In genomic region chr15:92277776-92278175, GRCh38 we compare ENCODE assay signal across 9 cellular contexts.
DNase-seq lines count a peak whose midpoint lies in the region; ATAC-seq and TF ChIP-seq lines count a peak whose summit lies in the region.
"Had no signal": no experiment of that assay in that cellular context is flagged by ENCODE, and none has a peak within 500 bp of the region (broad histone marks: within the 10 kb centered on the region; RNA-seq: fewer than 3 reads in every experiment).

No MANE protein-coding gene starts in this region.

- no peaks in the 10 kb centered on the region for H3K9me3 Mint-ChIP-seq in CD8-positive, alpha-beta T cell
- H3K9me3 Mint-ChIP-seq: central memory CD8-positive, alpha-beta T cell had no signal

- no peaks in the 10 kb centered on the region for H3K79me1 ChIP-seq in mesenchymal stem cell (replicated peaks; ENCODE audit: low read length, poor library complexity, severe bottlenecking)

- no peaks in the 10 kb centered on the region for H3K9me3 ChIP-seq in mesenchymal stem cell (ENCODE audit: control insufficient read depth, low read length)
- H3K9me3 ChIP-seq in CD8-positive, alpha-beta T cell (ENCODE audit: low read length): no peaks in the 10 kb centered on the region

- no peaks in the 10 kb centered on the region for H3K4me1 Mint-ChIP-seq in CD8-positive, alpha-beta T cell (ENCODE audit: low read depth)
- H3K4me1 Mint-ChIP-seq: central memory CD8-positive, alpha-beta T cell had no signal

- CTCF ChIA-PET in CD8-positive, alpha-beta T cell (lab: Charles Lee): no interaction called here

- peaks cover 12% of the 10 kb centered on the region for H3K27me3 Mint-ChIP-seq in CD8-positive, alpha-beta T cell (ENCODE audit: low read depth)

- no peak for ATAC-seq in CD8-positive, alpha-beta T cell

- H2AK5ac ChIP-seq in mesenchymal stem cell (ENCODE audit: low read length, severe bottlenecking): no peak overlapping the region

- H2BK120ac ChIP-seq in mesenchymal stem cell (ENCODE audit: low read depth, low read length): no peak overlapping the region

- peaks cover 0 to 13% of the 10 kb centered on the region in 2 experiments for H3K27me3 ChIP-seq in mesenchymal stem cell (ENCODE audit: control insufficient read depth in 1 of 2, insufficient read depth in 1 of 2, low read length in 2 of 2)
- no peaks in the 10 kb centered on the region for H3K27me3 ChIP-seq in CD8-positive, alpha-beta T cell (ENCODE audit: insufficient read depth, low read length)

- H3K27ac Mint-ChIP-seq in CD8-positive, alpha-beta T cell: no peak overlapping the region

- H2BK12ac ChIP-seq in mesenchymal stem cell (ENCODE audit: low read length in 2 of 2): no peak overlapping the region

- no peak overlapping the region for H3K14ac ChIP-seq in mesenchymal stem cell (ENCODE audit: low read length in 2 of 2)

- 81% methylated on average over 1 of the region's 1 CpG for WGBS in mesenchymal stem cell

- H3K4ac ChIP-seq in mesenchymal stem cell (ENCODE audit: low read depth in 1 of 2, low read length in 2 of 2): no peak overlapping the region

- no peak overlapping the region for H2BK5ac ChIP-seq in mesenchymal stem cell (ENCODE audit: low read depth, low read length, poor library complexity, severe bottlenecking)

- TF ChIP-seq CTCF in LNCAP (IDR thresholded peaks at IDR 0.05): peak; percentile 39; the same call in 1 of the 2 replicates
- peak; percentile 3 for TF ChIP-seq CTCF in choroid plexus epithelial cell (conservative IDR thresholded peaks at IDR 0.05; ENCODE audit: low read depth, low read length)
- TF ChIP-seq CTCF in retinal pigment epithelial cell (conservative IDR thresholded peaks at IDR 0.05; ENCODE audit: low read depth, low read length): peak; percentile 47
- no peak for TF ChIP-seq CTCF in CD8-positive, alpha-beta T cell (IDR thresholded peaks at IDR 0.05)

- POLR2A ChIA-PET in CD8-positive, alpha-beta T cell (lab: Charles Lee): no interaction called here

- intact Hi-C loops in CD8-positive, alpha-beta T cell (cut with DNase I, micrococcal nuclease): loop anchor here in 1 of 2 experiments (2.0 kb wide), 1 partner anchor 437 kb away; no protein-coding TSS in a partner anchor

- H2BK15ac ChIP-seq in mesenchymal stem cell (ENCODE audit: low read depth, poor library complexity, severe bottlenecking): no peak overlapping the region

- H3K27ac ChIP-seq in mesenchymal stem cell (ENCODE audit: low read length, poor library complexity, severe bottlenecking): no peak overlapping the region
- H3K27ac ChIP-seq in CD8-positive, alpha-beta T cell (ENCODE audit: low read depth, low read length): no peak overlapping the region

- no peaks in the 10 kb centered on the region for H3K4me1 ChIP-seq in mesenchymal stem cell (ENCODE audit: control insufficient read depth, insufficient read depth, low read depth, low read length)
- H3K4me1 ChIP-seq in CD8-positive, alpha-beta T cell (ENCODE audit: insufficient read depth, low read length): no peaks in the 10 kb centered on the region

- H3K4me2 ChIP-seq in mesenchymal stem cell (ENCODE audit: low read length, poor library complexity, severe bottlenecking): no peak overlapping the region

- H3K4me3 ChIP-seq in choroid plexus epithelial cell (ENCODE audit: low read depth, low read length) (no peak overlapping the region), retinal pigment epithelial cell (ENCODE audit: low read length) (no peak overlapping the region), mesenchymal stem cell (ENCODE audit: insufficient read depth in 1 of 2, low read depth in 1 of 2, low read length in 2 of 2) (no peak overlapping the region)
- no peak overlapping the region for H3K4me3 ChIP-seq in CD8-positive, alpha-beta T cell (ENCODE audit: low read depth, low read length)

- H3K4me3 Mint-ChIP-seq in CD8-positive, alpha-beta T cell: no peak overlapping the region
- H3K4me3 Mint-ChIP-seq: central memory CD8-positive, alpha-beta T cell had no signal

- no peak overlapping the region for H4K8ac ChIP-seq in mesenchymal stem cell (ENCODE audit: low read length)

- H3K18ac ChIP-seq in mesenchymal stem cell (ENCODE audit: low read depth in 1 of 2, low read length in 2 of 2): no peak overlapping the region

- no peaks in the 10 kb centered on the region for H3K36me3 ChIP-seq in mesenchymal stem cell (ENCODE audit: control insufficient read depth in 1 of 2, insufficient read depth in 2 of 2, low read depth in 1 of 2, low read length in 2 of 2)
- H3K36me3 ChIP-seq in CD8-positive, alpha-beta T cell (ENCODE audit: insufficient read depth, low read length): no peaks in the 10 kb centered on the region

- no peak overlapping the region for H3K9ac ChIP-seq in mesenchymal stem cell (ENCODE audit: low read length)

- H2AFZ ChIP-seq in mesenchymal stem cell (ENCODE audit: low read depth, low read length): no peak overlapping the region

- no peak overlapping the region for H4K91ac ChIP-seq in mesenchymal stem cell (ENCODE audit: low read length)

- peak; percentile 5 for DNase-seq in stimulated activated CD4-positive, alpha-beta T cell treated with anti-CD3 and anti-CD28 coated beads, Interleukin-4, amount 100 ng/mL, for 24 hours
- no peak for DNase-seq in stimulated activated CD4-positive, alpha-beta T cell treated with anti-CD3 and anti-CD28 coated beads, Interleukin-12 subunit alpha, Interleukin-12 subunit beta, amount 100 ng/mL, for 4 hours
- DNase-seq in choroid plexus epithelial cell (ENCODE audit: low read depth) (peak; percentile 0), retinal pigment epithelial cell (ENCODE audit: low read depth) (no peak), dedifferentiated amniotic fluid mesenchymal stem cell (ENCODE audit: extremely low spot score) (no peak), mesenchymal stem cell (no peak)
- no peak for DNase-seq in CD8-positive, alpha-beta T cell

- H3K23ac ChIP-seq in mesenchymal stem cell (ENCODE audit: low read length in 2 of 2): no peak overlapping the region

- no peaks in the 10 kb centered on the region for H3K36me3 Mint-ChIP-seq in CD8-positive, alpha-beta T cell

Comparison
In these comparisons a context has a peak if more than half of its experiments do, and no peak if none do; other contexts are left out.
1. DNase-seq: peak in stimulated activated CD4-positive, alpha-beta T cell treated with anti-CD3 and anti-CD28 coated beads, Interleukin-4, amount 100 ng/mL, for 24 hours (single experiment) and choroid plexus epithelial cell (single experiment); none in stimulated activated CD4-positive, alpha-beta T cell treated with anti-CD3 and anti-CD28 coated beads, Interleukin-12 subunit alpha, Interleukin-12 subunit beta, amount 100 ng/mL, for 4 hours (single experiment), retinal pigment epithelial cell (single experiment), dedifferentiated amniotic fluid mesenchymal stem cell (single experiment), mesenchymal stem cell (single experiment) and CD8-positive, alpha-beta T cell (0 of 7).